ENCODE assay signal across 1 cellular context in the genomic region with DNA sequence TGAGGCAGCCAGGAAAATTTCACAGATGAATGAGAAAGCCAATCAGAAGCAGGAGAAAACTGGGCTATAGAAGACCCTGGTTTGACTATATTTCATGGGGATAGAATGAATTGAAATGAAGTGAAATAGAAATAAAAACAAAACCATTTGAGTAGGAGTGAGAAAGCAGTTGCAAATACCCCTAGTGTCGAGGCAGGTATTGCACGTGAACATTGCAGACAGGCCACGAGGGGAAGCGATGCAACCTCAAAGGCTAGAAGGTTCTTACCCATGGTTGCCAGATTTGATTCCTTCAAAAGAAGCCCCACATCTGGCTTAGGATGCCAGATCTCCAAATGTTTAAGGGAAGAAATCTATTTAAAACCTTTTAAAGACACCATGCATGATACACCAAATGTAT.
TF ChIP-seq lines count a peak whose summit lies in the region.

No MANE protein-coding gene starts in this region.

TF ChIP-seq in HCT116, 20 proteins besides CTCF, POLR2A, EP300 and RAD21 (continued from another document):
- TF ChIP-seq, protein P1, sequence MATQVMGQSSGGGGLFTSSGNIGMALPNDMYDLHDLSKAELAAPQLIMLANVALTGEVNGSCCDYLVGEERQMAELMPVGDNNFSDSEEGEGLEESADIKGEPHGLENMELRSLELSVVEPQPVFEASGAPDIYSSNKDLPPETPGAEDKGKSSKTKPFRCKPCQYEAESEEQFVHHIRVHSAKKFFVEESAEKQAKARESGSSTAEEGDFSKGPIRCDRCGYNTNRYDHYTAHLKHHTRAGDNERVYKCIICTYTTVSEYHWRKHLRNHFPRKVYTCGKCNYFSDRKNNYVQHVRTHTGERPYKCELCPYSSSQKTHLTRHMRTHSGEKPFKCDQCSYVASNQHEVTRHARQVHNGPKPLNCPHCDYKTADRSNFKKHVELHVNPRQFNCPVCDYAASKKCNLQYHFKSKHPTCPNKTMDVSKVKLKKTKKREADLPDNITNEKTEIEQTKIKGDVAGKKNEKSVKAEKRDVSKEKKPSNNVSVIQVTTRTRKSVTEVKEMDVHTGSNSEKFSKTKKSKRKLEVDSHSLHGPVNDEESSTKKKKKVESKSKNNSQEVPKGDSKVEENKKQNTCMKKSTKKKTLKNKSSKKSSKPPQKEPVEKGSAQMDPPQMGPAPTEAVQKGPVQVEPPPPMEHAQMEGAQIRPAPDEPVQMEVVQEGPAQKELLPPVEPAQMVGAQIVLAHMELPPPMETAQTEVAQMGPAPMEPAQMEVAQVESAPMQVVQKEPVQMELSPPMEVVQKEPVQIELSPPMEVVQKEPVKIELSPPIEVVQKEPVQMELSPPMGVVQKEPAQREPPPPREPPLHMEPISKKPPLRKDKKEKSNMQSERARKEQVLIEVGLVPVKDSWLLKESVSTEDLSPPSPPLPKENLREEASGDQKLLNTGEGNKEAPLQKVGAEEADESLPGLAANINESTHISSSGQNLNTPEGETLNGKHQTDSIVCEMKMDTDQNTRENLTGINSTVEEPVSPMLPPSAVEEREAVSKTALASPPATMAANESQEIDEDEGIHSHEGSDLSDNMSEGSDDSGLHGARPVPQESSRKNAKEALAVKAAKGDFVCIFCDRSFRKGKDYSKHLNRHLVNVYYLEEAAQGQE (IDR thresholded peaks at IDR 0.05; ENCODE audit: low read depth) = no peak
